ENCODE assay signal across 1 cellular context in the genomic region with DNA sequence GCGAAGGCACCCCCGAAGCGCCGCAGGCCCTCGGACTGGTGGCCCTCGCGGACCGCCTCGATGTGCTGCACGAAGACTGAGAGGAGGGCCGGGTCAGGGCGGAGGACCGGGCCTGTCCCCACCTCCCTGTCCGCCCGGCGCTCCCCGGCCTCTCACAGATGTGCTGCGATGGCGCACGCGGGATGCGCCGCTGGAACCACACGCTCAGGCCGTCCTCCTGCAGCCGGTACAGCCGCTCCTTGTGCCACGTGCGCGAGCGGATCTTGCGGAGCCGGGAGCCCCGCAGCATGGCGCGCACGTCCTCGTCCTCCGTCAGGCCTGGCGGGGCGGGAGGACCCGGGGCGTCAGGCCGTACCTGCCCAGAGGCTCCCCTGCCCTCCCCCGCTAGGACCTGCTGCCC.
TF ChIP-seq lines count a peak whose summit lies in the region.

No MANE protein-coding gene starts in this region.

TF ChIP-seq in HepG2, 621 proteins besides CTCF, POLR2A, EP300 and RAD21:
- no peak for TF ChIP-seq ZBTB39 (CRISPR knock-in tag; IDR thresholded peaks at IDR 0.05)
- no peak for TF ChIP-seq SKIL (CRISPR knock-in tag; IDR thresholded peaks at IDR 0.05; ENCODE audit: borderline replicate concordance)
- TF ChIP-seq GTF2F1 (IDR thresholded peaks at IDR 0.05; ENCODE audit: low read length): no peak
- TF ChIP-seq PLRG1 (conservative IDR thresholded peaks at IDR 0.05): no peak
- TF ChIP-seq, protein P1, sequence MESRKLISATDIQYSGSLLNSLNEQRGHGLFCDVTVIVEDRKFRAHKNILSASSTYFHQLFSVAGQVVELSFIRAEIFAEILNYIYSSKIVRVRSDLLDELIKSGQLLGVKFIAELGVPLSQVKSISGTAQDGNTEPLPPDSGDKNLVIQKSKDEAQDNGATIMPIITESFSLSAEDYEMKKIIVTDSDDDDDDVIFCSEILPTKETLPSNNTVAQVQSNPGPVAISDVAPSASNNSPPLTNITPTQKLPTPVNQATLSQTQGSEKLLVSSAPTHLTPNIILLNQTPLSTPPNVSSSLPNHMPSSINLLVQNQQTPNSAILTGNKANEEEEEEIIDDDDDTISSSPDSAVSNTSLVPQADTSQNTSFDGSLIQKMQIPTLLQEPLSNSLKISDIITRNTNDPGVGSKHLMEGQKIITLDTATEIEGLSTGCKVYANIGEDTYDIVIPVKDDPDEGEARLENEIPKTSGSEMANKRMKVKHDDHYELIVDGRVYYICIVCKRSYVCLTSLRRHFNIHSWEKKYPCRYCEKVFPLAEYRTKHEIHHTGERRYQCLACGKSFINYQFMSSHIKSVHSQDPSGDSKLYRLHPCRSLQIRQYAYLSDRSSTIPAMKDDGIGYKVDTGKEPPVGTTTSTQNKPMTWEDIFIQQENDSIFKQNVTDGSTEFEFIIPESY (CRISPR knock-in tag; IDR thresholded peaks at IDR 0.05): 0 out of 2 replicates have a peak, but pooled peaks have one; percentile 35
- 0 out of 2 replicates have a peak, but pooled peaks have one; percentile 24 for TF ChIP-seq RBFOX2 (IDR thresholded peaks at IDR 0.05; ENCODE audit: low read depth, low read length)
- 0 out of 2 replicates have a peak, but pooled peaks have one; percentile 46 for TF ChIP-seq DNMT1 (CRISPR knock-in tag; IDR thresholded peaks at IDR 0.05)
